ENCODE assay signal across 8 cellular contexts in the genomic region with DNA sequence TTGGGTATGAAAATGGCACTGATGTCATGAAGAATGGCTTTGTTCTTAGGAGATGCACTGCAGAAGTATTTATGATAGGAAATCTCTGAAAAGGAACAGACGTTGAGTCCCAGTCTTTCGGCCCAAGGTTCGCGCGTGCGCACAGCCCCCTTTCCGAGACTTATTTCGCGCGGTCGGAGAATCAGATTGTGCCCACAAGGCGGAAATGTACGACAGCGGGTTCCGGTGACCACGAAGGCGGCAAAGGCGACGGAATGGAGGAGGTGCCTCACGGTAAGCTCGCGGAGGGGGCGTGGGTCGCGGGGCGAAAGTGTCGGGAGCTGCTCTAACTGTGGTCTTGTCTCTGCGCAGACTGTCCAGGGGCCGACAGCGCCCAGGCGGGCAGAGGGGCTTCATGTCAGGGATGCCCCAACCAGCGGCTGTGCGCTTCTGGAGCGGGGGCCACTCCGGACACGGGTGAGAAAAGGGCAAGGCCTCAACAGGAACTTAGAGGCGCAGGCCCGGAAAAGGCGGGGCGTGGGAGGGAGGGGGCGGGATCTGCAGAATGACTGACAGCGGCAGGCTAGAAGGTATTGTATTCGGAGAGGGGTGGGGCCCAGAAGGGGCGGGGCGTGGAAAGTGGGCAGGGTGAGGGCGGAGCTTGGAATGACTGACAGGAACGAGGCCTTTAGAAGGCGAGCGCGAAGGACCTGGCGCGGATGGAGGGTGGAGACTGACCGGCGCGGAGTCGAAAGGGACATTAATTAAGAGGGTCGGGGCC. TPM values are rescaled to one million over a fixed set of nuclear protein-coding genes. Genes with fewer than 3 reads are reported as not detected.
DNase-seq lines count a peak whose midpoint lies in the region; ATAC-seq, FAIRE-seq and TF ChIP-seq lines count a peak whose summit lies in the region.

A gene (plus strand): TSS at position 233 of the 760 bp plus-strand sequence. CDS start 22 bp downstream, at position 255.

- H3K36me3 ChIP-seq in breast epithelium: no peaks in the 10 kb centered on the region

- ATAC-seq in A549: peak; percentile 96
- ATAC-seq in GM18867 (IDR thresholded peaks at IDR 0.05; ENCODE audit: unreplicated experiment): peak; percentile 78
- ATAC-seq in HG03103 (IDR thresholded peaks at IDR 0.05; ENCODE audit: low read depth, unreplicated experiment): peak; percentile 75

- TF ChIP-seq POLR2A in A549 (IDR thresholded peaks at IDR 0.05; ENCODE audit: low read length): peak; percentile 72
- peak; percentile 58 for TF ChIP-seq POLR2A in breast epithelium (IDR thresholded peaks at IDR 0.05)

- H3K4me2 ChIP-seq in A549: peak within 1 kb of the TSS; percentile 84

- H3K27ac ChIP-seq in A549 (peak within 1 kb of the TSS; percentile 89 to 95), VCaP (peak within 1 kb of the TSS; percentile 76), breast epithelium (peak within 1 kb of the TSS; percentile 98 to 99), skin epidermis (peak within 1 kb of the TSS; percentile 82 to 100 (median 97))

- intact Hi-C loops in breast epithelium (cut with DNase I; ENCODE audit: low total_unique reads): no loop called here

- no peak for TF ChIP-seq EP300 in A549 (IDR thresholded peaks at IDR 0.05)

- FAIRE-seq in A549 (lab: Jason Lieb, UNC): no peak

- no peak for TF ChIP-seq CTCF in A549 (IDR thresholded peaks at IDR 0.05)
- no peak for TF ChIP-seq CTCF in VCaP (conservative IDR thresholded peaks at IDR 0.05)
- peak; percentile 9 to 33 (median 22) for TF ChIP-seq CTCF in breast epithelium (IDR thresholded peaks at IDR 0.05)

- WGBS in A549 (ENCODE audit: missing lambda C conversion rate): under 1% methylated on average over 40 of the region's 57 CpGs

- TF ChIP-seq RAD21 in A549 (conservative IDR thresholded peaks at IDR 0.05 in 1 of 2, IDR thresholded peaks at IDR 0.05 in 1 of 2): no peak

- H3K27me3 ChIP-seq in breast epithelium: no peaks in the 10 kb centered on the region

- POLR2A ChIA-PET in A549 (lab: Yijun Ruan, JAX): interaction anchor here (0.6 to 1.8 kb wide), 28 partner anchors 8 to 1776 kb away, joined by 3 to 13 read pairs (median 4); a partner anchor contains a TSS

- H3K4me1 ChIP-seq in A549 (peaks cover 17% of the 10 kb centered on the region; the same call in 2 of the 3 replicates), breast epithelium (no peaks in the 10 kb centered on the region)

- H3K9me3 ChIP-seq in A549: no peaks in the 10 kb centered on the region
- no peaks in the 10 kb centered on the region for H3K9me3 ChIP-seq in breast epithelium
- no peaks in the 10 kb centered on the region for H3K9me3 ChIP-seq in iPS-18c (ENCODE audit: control insufficient read depth, insufficient read depth, low read length)

- CTCF ChIA-PET in A549 (lab: Yijun Ruan, JAX): interaction anchor here (0.6 to 2.0 kb wide), 5 partner anchors 13 to 229 kb away, joined by 3 to 6 read pairs (median 5); no protein-coding TSS in a partner anchor

- H3K4me3 ChIP-seq in A549: peak within 1 kb of the TSS; percentile 46
- H3K4me3 ChIP-seq in breast epithelium: peak within 1 kb of the TSS; percentile 57 to 84 (median 64)
- peak within 1 kb of the TSS; percentile 87 for H3K4me3 ChIP-seq in iPS-18c (ENCODE audit: insufficient read depth, low read depth, low read length)
- peak within 1 kb of the TSS; percentile 41 to 56 (median 49) for H3K4me3 ChIP-seq in skin epidermis

- DNase-seq in A549 (ENCODE audit: low read depth in 1 of 2, low spot score in 1 of 2): peak; percentile 93 to 99
- peak; percentile 96 for DNase-seq in NCI-H2196 (lab: John Stamatoyannopoulos, UW; ENCODE audit: unreplicated experiment)
- DNase-seq in breast epithelium (ENCODE audit: low spot score in 2 of 2): peak; percentile 99 to 100

TF ChIP-seq in A549, 52 proteins besides CTCF, POLR2A, EP300 and RAD21 (continues in another document):
- TF ChIP-seq ZNF302 (CRISPR knock-in tag; IDR thresholded peaks at IDR 0.05) (no peak), HDAC2 (IDR thresholded peaks at IDR 0.05) (no peak), RNF2 (IDR thresholded peaks at IDR 0.05; ENCODE audit: borderline replicate concordance, low read depth) (no peak), CHD4 (IDR thresholded peaks at IDR 0.05; ENCODE audit: borderline replicate concordance) (no peak), EHMT2 (IDR thresholded peaks at IDR 0.05; ENCODE audit: low read depth) (no peak), CEBPB (IDR thresholded peaks at IDR 0.05) (no peak), CBX8 (IDR thresholded peaks at IDR 0.05) (no peak), TFCP2L1 (CRISPR knock-in tag; IDR thresholded peaks at IDR 0.05) (peak; percentile 51; the same call in 1 of the 2 replicates), KDM5A (IDR thresholded peaks at IDR 0.05) (no peak), NPAS2 (CRISPR knock-in tag; IDR thresholded peaks at IDR 0.05; ENCODE audit: borderline replicate concordance) (no peak), NR3C1 (IDR thresholded peaks at IDR 0.05) (no peak), SMC3 (IDR thresholded peaks at IDR 0.05) (no peak), MAFK (IDR thresholded peaks at IDR 0.05; ENCODE audit: partially characterized antibody) (peak; percentile 89), FOSL2 (IDR thresholded peaks at IDR 0.05) (no peak), FOSL2 (CRISPR knock-in tag; IDR thresholded peaks at IDR 0.05) (0 out of 2 replicates have a peak, but pooled peaks have one; percentile 10), GATA3 (IDR thresholded peaks at IDR 0.05; ENCODE audit: borderline replicate concordance) (no peak), CBX2 (IDR thresholded peaks at IDR 0.05; ENCODE audit: borderline replicate concordance, low read depth) (no peak), JUN (IDR thresholded peaks at IDR 0.05) (peak; percentile 65 to 90; a peak in 3 of 5 replicates), TP53 (CRISPR knock-in tag; IDR thresholded peaks at IDR 0.05) (no peak), HOXA7 (CRISPR knock-in tag; IDR thresholded peaks at IDR 0.05) (no peak), MYC (IDR thresholded peaks at IDR 0.05; ENCODE audit: borderline replicate concordance, low read length) (no peak), EHF (CRISPR knock-in tag; IDR thresholded peaks at IDR 0.05) (no peak), FOXS1 (CRISPR knock-in tag; IDR thresholded peaks at IDR 0.05) (no peak), ZFP36 (IDR thresholded peaks at IDR 0.05; ENCODE audit: borderline replicate concordance, partially characterized antibody) (no peak), HOXB5 (CRISPR knock-in tag; IDR thresholded peaks at IDR 0.05) (peak; percentile 62; the same call in 1 of the 2 replicates), JUNB (IDR thresholded peaks at IDR 0.05) (no peak), SREBF2 (IDR thresholded peaks at IDR 0.05) (peak; percentile 22; the same call in 1 of the 2 replicates), PHF8 (IDR thresholded peaks at IDR 0.05; ENCODE audit: borderline replicate concordance, low read depth) (peak; percentile 99)
- TF ChIP-seq, protein P1, sequence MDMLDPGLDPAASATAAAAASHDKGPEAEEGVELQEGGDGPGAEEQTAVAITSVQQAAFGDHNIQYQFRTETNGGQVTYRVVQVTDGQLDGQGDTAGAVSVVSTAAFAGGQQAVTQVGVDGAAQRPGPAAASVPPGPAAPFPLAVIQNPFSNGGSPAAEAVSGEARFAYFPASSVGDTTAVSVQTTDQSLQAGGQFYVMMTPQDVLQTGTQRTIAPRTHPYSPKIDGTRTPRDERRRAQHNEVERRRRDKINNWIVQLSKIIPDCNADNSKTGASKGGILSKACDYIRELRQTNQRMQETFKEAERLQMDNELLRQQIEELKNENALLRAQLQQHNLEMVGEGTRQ (IDR thresholded peaks at IDR 0.05): peak; percentile 26
- TF ChIP-seq, protein P2, sequence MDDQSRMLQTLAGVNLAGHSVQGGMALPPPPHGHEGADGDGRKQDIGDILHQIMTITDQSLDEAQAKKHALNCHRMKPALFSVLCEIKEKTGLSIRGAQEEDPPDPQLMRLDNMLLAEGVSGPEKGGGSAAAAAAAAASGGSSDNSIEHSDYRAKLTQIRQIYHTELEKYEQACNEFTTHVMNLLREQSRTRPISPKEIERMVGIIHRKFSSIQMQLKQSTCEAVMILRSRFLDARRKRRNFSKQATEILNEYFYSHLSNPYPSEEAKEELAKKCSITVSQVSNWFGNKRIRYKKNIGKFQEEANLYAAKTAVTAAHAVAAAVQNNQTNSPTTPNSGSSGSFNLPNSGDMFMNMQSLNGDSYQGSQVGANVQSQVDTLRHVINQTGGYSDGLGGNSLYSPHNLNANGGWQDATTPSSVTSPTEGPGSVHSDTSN (IDR thresholded peaks at IDR 0.05): peak; percentile 84
- TF ChIP-seq, protein P3, sequence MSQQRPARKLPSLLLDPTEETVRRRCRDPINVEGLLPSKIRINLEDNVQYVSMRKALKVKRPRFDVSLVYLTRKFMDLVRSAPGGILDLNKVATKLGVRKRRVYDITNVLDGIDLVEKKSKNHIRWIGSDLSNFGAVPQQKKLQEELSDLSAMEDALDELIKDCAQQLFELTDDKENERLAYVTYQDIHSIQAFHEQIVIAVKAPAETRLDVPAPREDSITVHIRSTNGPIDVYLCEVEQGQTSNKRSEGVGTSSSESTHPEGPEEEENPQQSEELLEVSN (IDR thresholded peaks at IDR 0.05; ENCODE audit: borderline replicate concordance, low read depth): peak; percentile 93
- TF ChIP-seq, protein P4, sequence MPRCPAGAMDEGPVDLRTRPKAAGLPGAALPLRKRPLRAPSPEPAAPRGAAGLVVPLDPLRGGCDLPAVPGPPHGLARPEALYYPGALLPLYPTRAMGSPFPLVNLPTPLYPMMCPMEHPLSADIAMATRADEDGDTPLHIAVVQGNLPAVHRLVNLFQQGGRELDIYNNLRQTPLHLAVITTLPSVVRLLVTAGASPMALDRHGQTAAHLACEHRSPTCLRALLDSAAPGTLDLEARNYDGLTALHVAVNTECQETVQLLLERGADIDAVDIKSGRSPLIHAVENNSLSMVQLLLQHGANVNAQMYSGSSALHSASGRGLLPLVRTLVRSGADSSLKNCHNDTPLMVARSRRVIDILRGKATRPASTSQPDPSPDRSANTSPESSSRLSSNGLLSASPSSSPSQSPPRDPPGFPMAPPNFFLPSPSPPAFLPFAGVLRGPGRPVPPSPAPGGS (IDR thresholded peaks at IDR 0.05): peak; percentile 70; the same call in 2 of the 3 replicates
- TF ChIP-seq, protein P5, sequence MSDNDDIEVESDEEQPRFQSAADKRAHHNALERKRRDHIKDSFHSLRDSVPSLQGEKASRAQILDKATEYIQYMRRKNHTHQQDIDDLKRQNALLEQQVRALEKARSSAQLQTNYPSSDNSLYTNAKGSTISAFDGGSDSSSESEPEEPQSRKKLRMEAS (IDR thresholded peaks at IDR 0.05): peak; percentile 93

RNA-seq across cellular contexts. Expression of the gene that starts here (rescaled TPM):
- 33.9 and 34.1 TPM in 2 replicates for polyA plus RNA-seq in A549 (2011; rRNA removed)
- 54.2 and 58.5 TPM in 2 replicates for polyA plus RNA-seq in A549 (2012; cell fraction: cytosol; rRNA removed)
- 32.3 and 36.8 TPM in 2 replicates for polyA plus RNA-seq in A549 (2012; cell fraction: nucleus; rRNA removed)
- 49.9 to 56.0 TPM (median 53.4 TPM) in 3 replicates for polyA plus RNA-seq in A549 (2017; fragmentation: RNase III; extraction: RNeasy Plus Mini Kit Qiagen cat#74134 plus additional on column Dnase treatment)
- 11.3 and 19.2 TPM in 2 replicates for polyA minus RNA-seq in A549 (2011; rRNA and poly(A)+ RNA removed)
- 10 to 100 TPM; 19.7 to 32.1 (median 28.8) TPM for total RNA-seq in breast epithelium

Comparison
In these comparisons a context has a peak if more than half of its experiments do, and no peak if none do; other contexts are left out.
1. Peak in every context shown above with its lines: DNase-seq, ATAC-seq, H3K4me3 ChIP-seq and H3K27ac ChIP-seq.
2. CTCF ChIP-seq: peak in breast epithelium (3 of 3); none in A549 (single experiment) and VCaP (single experiment).